ENCODE assay signal across 1 cellular context in the genomic region with DNA sequence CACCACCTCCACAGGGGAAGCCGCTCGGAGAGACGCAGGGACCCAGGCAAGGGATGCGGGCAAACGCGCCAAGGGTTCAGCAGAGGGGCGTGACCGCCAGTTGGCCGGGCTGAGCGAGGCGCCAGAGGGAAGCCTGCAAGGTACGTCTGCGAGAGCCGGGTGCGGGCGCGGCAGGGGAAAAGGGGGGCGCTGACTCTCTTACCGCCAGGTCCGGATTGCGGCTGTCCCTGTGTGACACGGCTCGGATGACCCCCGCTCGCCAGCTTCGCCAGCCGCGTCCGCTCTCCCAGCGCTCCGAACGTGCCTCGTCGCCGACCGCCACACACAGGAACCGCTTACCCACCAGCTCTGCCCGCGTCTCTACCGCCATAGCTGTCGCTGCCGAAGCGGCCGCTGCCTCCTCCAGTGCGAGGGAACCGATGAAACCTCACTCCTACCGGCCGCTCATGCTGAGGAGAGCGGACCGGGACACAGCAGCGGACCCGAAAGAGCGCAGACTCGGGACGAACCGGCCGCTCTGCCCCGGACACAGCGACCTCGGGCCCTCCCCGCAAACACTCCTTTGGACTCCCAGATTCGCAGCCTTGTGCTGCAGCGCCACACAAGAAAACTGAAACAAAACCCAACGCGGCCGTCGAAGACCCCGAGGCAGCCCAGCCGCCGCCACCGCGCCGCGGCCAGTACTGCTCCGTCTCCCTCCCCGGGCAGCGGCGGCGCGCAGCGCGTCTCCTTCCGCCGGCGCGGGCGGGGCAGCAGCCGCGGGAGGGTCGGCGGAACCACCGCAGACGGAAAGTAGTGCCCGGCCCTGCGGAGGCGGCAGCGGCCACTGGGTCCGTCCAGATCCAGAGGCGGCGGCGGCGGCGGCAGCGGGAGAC.
TF ChIP-seq lines count a peak whose summit lies in the region.

A gene with protein sequence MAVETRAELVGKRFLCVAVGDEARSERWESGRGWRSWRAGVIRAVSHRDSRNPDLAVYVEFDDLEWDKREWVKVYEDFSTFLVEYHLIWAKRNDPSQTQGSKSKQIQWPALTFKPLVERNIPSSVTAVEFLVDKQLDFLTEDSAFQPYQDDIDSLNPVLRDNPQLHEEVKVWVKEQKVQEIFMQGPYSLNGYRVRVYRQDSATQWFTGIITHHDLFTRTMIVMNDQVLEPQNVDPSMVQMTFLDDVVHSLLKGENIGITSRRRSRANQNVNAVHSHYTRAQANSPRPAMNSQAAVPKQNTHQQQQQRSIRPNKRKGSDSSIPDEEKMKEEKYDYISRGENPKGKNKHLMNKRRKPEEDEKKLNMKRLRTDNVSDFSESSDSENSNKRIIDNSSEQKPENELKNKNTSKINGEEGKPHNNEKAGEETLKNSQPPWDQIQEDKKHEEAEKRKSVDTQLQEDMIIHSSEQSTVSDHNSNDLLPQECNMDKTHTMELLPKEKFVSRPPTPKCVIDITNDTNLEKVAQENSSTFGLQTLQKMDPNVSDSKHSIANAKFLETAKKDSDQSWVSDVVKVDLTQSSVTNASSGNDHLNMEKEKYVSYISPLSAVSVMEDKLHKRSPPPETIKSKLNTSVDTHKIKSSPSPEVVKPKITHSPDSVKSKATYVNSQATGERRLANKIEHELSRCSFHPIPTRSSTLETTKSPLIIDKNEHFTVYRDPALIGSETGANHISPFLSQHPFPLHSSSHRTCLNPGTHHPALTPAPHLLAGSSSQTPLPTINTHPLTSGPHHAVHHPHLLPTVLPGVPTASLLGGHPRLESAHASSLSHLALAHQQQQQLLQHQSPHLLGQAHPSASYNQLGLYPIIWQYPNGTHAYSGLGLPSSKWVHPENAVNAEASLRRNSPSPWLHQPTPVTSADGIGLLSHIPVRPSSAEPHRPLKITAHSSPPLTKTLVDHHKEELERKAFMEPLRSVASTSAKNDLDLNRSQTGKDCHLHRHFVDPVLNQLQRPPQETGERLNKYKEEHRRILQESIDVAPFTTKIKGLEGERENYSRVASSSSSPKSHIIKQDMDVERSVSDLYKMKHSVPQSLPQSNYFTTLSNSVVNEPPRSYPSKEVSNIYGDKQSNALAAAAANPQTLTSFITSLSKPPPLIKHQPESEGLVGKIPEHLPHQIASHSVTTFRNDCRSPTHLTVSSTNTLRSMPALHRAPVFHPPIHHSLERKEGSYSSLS (N-terminal part only) (minus strand): TSS at position 685 of the 875 bp plus-strand sequence. CDS start 315 bp downstream, at position 370.

TF ChIP-seq in K562, 482 proteins besides CTCF, POLR2A, EP300 and RAD21 (continued from another document and continues in another):
- TF ChIP-seq, protein P1, sequence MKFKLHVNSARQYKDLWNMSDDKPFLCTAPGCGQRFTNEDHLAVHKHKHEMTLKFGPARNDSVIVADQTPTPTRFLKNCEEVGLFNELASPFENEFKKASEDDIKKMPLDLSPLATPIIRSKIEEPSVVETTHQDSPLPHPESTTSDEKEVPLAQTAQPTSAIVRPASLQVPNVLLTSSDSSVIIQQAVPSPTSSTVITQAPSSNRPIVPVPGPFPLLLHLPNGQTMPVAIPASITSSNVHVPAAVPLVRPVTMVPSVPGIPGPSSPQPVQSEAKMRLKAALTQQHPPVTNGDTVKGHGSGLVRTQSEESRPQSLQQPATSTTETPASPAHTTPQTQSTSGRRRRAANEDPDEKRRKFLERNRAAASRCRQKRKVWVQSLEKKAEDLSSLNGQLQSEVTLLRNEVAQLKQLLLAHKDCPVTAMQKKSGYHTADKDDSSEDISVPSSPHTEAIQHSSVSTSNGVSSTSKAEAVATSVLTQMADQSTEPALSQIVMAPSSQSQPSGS (CRISPR knock-in tag; IDR thresholded peaks at IDR 0.05) = 0 out of 2 replicates have a peak, but pooled peaks have one; percentile 41
- TF ChIP-seq SAFB (IDR thresholded peaks at IDR 0.05; ENCODE audit: borderline replicate concordance, low read depth, low read length) (peak; percentile 28; the same call in 1 of the 2 replicates), ZNF57 (CRISPR knock-in tag; IDR thresholded peaks at IDR 0.05) (no peak), POLR2B (IDR thresholded peaks at IDR 0.05; ENCODE audit: low read depth, partially characterized antibody) (peak; percentile 81), SIX5 (IDR thresholded peaks at IDR 0.05; ENCODE audit: borderline replicate concordance in 1 of 2, insufficient read depth in 1 of 2, low read depth in 1 of 2, low read length in 2 of 2) (no peak), PCBP2 (IDR thresholded peaks at IDR 0.05; ENCODE audit: low read depth, low read length, poor library complexity, severe bottlenecking) (no peak), NFRKB (IDR thresholded peaks at IDR 0.05; ENCODE audit: low read depth) (no peak), RBM25 (IDR thresholded peaks at IDR 0.05; ENCODE audit: low read depth, low read length, severe bottlenecking) (peak; percentile 43), ZNF311 (CRISPR knock-in tag; IDR thresholded peaks at IDR 0.05) (no peak), MYC (IDR thresholded peaks at IDR 0.05; ENCODE audit: low read depth, low read length) (no peak), MYC (CRISPR knock-in tag; IDR thresholded peaks at IDR 0.05; ENCODE audit: borderline replicate concordance, low read depth) (peak; percentile 87; the same call in 1 of the 2 replicates), PHB (CRISPR knock-in tag; IDR thresholded peaks at IDR 0.05) (0 out of 2 replicates have a peak, but pooled peaks have one; percentile 36), TBL1XR1 (IDR thresholded peaks at IDR 0.05; ENCODE audit: low read length in 2 of 2) (peak in 1 of 2 experiments; percentile 33; a peak in 1 of 4 replicates), CHCHD3 (CRISPR knock-in tag; IDR thresholded peaks at IDR 0.05) (peak; percentile 41; the same call in 1 of the 2 replicates), SMC3 (conservative IDR thresholded peaks at IDR 0.05; ENCODE audit: insufficient read depth, low read depth, low read length) (no peak), PYGO2 (tag; IDR thresholded peaks at IDR 0.05) (no peak), ETV6 (IDR thresholded peaks at IDR 0.05; ENCODE audit: borderline replicate concordance in 1 of 2, low read depth in 2 of 2, low read length in 1 of 2) (no peak; a peak in 1 of 4 replicates), ETV6 (CRISPR knock-in tag; IDR thresholded peaks at IDR 0.05; ENCODE audit: borderline replicate concordance) (0 out of 2 replicates have a peak, but pooled peaks have one; percentile 29), ERF (CRISPR knock-in tag; IDR thresholded peaks at IDR 0.05) (peak; percentile 19; the same call in 1 of the 2 replicates), HNRNPLL (IDR thresholded peaks at IDR 0.05; ENCODE audit: low read depth, low read length, poor library complexity, severe bottlenecking) (peak; percentile 26), TRIM24 (IDR thresholded peaks at IDR 0.05) (0 out of 4 replicates have a peak, but pooled peaks of 1 of the 2 experiments have one; percentile 21), ZFP36 (IDR thresholded peaks at IDR 0.05; ENCODE audit: low read depth, low read length, partially characterized antibody) (peak; percentile 55), GTF2A2 (tag; IDR thresholded peaks at IDR 0.05) (no peak), ARID2 (IDR thresholded peaks at IDR 0.05) (no peak)
- TF ChIP-seq, protein P2, sequence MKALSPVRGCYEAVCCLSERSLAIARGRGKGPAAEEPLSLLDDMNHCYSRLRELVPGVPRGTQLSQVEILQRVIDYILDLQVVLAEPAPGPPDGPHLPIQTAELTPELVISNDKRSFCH (CRISPR knock-in tag; IDR thresholded peaks at IDR 0.05) = no peak
- TF ChIP-seq, protein P2 (tag; IDR thresholded peaks at IDR 0.05) = peak; percentile 75
- TF ChIP-seq, protein P3, sequence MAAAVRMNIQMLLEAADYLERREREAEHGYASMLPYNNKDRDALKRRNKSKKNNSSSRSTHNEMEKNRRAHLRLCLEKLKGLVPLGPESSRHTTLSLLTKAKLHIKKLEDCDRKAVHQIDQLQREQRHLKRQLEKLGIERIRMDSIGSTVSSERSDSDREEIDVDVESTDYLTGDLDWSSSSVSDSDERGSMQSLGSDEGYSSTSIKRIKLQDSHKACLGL (CRISPR knock-in tag; IDR thresholded peaks at IDR 0.05; ENCODE audit: borderline replicate concordance, poor library complexity, severe bottlenecking) = no peak
- TF ChIP-seq, protein P4, sequence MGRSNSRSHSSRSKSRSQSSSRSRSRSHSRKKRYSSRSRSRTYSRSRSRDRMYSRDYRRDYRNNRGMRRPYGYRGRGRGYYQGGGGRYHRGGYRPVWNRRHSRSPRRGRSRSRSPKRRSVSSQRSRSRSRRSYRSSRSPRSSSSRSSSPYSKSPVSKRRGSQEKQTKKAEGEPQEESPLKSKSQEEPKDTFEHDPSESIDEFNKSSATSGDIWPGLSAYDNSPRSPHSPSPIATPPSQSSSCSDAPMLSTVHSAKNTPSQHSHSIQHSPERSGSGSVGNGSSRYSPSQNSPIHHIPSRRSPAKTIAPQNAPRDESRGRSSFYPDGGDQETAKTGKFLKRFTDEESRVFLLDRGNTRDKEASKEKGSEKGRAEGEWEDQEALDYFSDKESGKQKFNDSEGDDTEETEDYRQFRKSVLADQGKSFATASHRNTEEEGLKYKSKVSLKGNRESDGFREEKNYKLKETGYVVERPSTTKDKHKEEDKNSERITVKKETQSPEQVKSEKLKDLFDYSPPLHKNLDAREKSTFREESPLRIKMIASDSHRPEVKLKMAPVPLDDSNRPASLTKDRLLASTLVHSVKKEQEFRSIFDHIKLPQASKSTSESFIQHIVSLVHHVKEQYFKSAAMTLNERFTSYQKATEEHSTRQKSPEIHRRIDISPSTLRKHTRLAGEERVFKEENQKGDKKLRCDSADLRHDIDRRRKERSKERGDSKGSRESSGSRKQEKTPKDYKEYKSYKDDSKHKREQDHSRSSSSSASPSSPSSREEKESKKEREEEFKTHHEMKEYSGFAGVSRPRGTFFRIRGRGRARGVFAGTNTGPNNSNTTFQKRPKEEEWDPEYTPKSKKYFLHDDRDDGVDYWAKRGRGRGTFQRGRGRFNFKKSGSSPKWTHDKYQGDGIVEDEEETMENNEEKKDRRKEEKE (IDR thresholded peaks at IDR 0.05; ENCODE audit: borderline replicate concordance in 1 of 2, control insufficient read depth in 1 of 2, low read depth in 2 of 2, low read length in 1 of 2) = no peak
- TF ChIP-seq, protein P5, sequence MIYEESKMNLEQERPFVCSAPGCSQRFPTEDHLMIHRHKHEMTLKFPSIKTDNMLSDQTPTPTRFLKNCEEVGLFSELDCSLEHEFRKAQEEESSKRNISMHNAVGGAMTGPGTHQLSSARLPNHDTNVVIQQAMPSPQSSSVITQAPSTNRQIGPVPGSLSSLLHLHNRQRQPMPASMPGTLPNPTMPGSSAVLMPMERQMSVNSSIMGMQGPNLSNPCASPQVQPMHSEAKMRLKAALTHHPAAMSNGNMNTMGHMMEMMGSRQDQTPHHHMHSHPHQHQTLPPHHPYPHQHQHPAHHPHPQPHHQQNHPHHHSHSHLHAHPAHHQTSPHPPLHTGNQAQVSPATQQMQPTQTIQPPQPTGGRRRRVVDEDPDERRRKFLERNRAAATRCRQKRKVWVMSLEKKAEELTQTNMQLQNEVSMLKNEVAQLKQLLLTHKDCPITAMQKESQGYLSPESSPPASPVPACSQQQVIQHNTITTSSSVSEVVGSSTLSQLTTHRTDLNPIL (CRISPR knock-in tag; IDR thresholded peaks at IDR 0.05) = no peak
- TF ChIP-seq, protein P6, sequence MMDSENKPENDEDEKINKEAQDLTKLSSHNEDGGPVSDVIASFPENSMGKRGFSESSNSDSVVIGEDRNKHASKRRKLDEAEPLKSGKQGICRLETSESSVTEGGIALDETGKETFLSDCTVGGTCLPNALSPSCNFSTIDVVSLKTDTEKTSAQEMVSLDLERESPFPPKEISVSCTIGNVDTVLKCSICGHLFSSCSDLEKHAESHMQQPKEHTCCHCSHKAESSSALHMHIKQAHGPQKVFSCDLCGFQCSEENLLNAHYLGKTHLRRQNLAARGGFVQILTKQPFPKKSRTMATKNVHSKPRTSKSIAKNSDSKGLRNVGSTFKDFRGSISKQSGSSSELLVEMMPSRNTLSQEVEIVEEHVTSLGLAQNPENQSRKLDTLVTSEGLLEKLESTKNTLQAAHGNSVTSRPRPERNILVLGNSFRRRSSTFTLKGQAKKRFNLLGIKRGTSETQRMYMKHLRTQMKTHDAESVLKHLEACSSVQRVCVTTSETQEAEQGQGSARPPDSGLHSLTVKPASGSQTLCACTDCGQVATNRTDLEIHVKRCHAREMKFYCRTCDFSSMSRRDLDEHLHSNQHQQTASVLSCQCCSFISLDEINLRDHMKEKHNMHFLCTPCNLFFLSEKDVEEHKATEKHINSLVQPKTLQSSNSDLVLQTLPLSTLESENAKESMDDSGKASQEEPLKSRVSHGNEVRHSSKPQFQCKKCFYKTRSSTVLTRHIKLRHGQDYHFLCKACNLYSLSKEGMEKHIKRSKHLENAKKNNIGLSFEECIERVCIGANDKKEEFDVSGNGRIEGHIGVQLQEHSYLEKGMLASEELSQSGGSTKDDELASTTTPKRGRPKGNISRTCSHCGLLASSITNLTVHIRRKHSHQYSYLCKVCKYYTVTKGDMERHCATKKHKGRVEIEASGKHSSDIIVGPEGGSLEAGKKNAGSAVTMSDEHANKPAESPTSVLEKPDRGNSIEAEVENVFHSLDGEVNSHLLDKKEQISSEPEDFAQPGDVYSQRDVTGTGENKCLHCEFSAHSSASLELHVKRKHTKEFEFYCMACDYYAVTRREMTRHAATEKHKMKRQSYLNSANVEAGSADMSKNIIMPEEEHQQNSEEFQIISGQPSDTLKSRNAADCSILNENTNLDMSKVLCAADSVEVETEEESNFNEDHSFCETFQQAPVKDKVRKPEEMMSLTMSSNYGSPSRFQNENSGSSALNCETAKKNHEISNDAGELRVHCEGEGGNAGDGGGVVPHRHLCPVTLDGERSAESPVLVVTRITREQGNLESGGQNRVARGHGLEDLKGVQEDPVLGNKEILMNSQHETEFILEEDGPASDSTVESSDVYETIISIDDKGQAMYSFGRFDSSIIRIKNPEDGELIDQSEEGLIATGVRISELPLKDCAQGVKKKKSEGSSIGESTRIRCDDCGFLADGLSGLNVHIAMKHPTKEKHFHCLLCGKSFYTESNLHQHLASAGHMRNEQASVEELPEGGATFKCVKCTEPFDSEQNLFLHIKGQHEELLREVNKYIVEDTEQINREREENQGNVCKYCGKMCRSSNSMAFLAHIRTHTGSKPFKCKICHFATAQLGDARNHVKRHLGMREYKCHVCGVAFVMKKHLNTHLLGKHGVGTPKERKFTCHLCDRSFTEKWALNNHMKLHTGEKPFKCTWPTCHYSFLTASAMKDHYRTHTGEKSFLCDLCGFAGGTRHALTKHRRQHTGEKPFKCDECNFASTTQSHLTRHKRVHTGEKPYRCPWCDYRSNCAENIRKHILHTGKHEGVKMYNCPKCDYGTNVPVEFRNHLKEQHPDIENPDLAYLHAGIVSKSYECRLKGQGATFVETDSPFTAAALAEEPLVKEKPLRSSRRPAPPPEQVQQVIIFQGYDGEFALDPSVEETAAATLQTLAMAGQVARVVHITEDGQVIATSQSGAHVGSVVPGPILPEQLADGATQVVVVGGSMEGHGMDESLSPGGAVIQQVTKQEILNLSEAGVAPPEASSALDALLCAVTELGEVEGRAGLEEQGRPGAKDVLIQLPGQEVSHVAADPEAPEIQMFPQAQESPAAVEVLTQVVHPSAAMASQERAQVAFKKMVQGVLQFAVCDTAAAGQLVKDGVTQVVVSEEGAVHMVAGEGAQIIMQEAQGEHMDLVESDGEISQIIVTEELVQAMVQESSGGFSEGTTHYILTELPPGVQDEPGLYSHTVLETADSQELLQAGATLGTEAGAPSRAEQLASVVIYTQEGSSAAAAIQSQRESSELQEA (IDR thresholded peaks at IDR 0.05; ENCODE audit: low read depth) = no peak
- TF ChIP-seq, protein P7, sequence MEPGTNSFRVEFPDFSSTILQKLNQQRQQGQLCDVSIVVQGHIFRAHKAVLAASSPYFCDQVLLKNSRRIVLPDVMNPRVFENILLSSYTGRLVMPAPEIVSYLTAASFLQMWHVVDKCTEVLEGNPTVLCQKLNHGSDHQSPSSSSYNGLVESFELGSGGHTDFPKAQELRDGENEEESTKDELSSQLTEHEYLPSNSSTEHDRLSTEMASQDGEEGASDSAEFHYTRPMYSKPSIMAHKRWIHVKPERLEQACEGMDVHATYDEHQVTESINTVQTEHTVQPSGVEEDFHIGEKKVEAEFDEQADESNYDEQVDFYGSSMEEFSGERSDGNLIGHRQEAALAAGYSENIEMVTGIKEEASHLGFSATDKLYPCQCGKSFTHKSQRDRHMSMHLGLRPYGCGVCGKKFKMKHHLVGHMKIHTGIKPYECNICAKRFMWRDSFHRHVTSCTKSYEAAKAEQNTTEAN (CRISPR knock-in tag; IDR thresholded peaks at IDR 0.05) = peak; percentile 85
